In genomic region chr16:55292491-55292890, GRCh38 we compare ENCODE assay signal across 22 cellular contexts. TPM values are rescaled to one million over a fixed set of nuclear protein-coding genes. Genes with fewer than 3 reads are reported as not detected.
"Had no signal": no experiment of that assay in that cellular context is flagged by ENCODE, and none has a peak within 500 bp of the region (broad histone marks: within the 10 kb centered on the region; RNA-seq: fewer than 3 reads in every experiment).

No MANE protein-coding gene starts in this region.

- H3K27me3 Mint-ChIP-seq: activated CD4-positive, alpha-beta memory T cell treated with anti-CD3 and anti-CD28 coated beads, Interleukin-2, amount 10 ng/mL, durations not matched to agents 7 days and 5 days; activated CD4-positive, alpha-beta T cell treated with anti-CD3 and anti-CD28 coated beads, Interleukin-2, amount 10 ng/mL, durations not matched to agents 24 days and 14 days; activated naive CD4-positive, alpha-beta T cell treated with anti-CD3 and anti-CD28 coated beads, Interleukin-2, amount 10 ng/mL, durations not matched to agents 7 days and 5 days had no signal

- H3K36me3 Mint-ChIP-seq: activated naive CD4-positive, alpha-beta T cell treated with anti-CD3 and anti-CD28 coated beads, Interleukin-2, amount 10 ng/mL, durations not matched to agents 7 days and 5 days; immature natural killer cell; natural killer cell; stimulated activated effector memory CD8-positive, alpha-beta T cell treated with anti-CD3 and anti-CD28 coated beads, Interleukin-12 subunit alpha, Interleukin-12 subunit beta, amount 100 ng/mL, for 72 hours had no signal

- H3K4me3 Mint-ChIP-seq: activated CD4-positive, alpha-beta memory T cell treated with anti-CD3 and anti-CD28 coated beads, Interleukin-2, amount 10 ng/mL, durations not matched to agents 7 days and 5 days; activated CD4-positive, alpha-beta T cell treated with anti-CD3 and anti-CD28 coated beads, Interleukin-2, amount 10 ng/mL, durations not matched to agents 24 days and 14 days; activated naive CD4-positive, alpha-beta T cell treated with anti-CD3 and anti-CD28 coated beads, Interleukin-2, amount 10 ng/mL, durations not matched to agents 7 days and 5 days; immature natural killer cell; natural killer cell; stimulated activated effector memory CD8-positive, alpha-beta T cell treated with anti-CD3 and anti-CD28 coated beads, Interleukin-12 subunit alpha, Interleukin-12 subunit beta, amount 100 ng/mL, for 72 hours had no signal

- H3K36me3 ChIP-seq: colonic mucosa, heart left ventricle, left ventricle myocardium inferior, right lobe of liver, uterus had no signal

- H3K4me1 Mint-ChIP-seq: activated CD4-positive, alpha-beta memory T cell treated with anti-CD3 and anti-CD28 coated beads, Interleukin-2, amount 10 ng/mL, durations not matched to agents 7 days and 5 days; activated CD4-positive, alpha-beta T cell treated with anti-CD3 and anti-CD28 coated beads, Interleukin-2, amount 10 ng/mL, durations not matched to agents 24 days and 14 days; activated naive CD4-positive, alpha-beta T cell treated with anti-CD3 and anti-CD28 coated beads, Interleukin-2, amount 10 ng/mL, durations not matched to agents 7 days and 5 days; immature natural killer cell; natural killer cell; stimulated activated effector memory CD8-positive, alpha-beta T cell treated with anti-CD3 and anti-CD28 coated beads, Interleukin-12 subunit alpha, Interleukin-12 subunit beta, amount 100 ng/mL, for 72 hours had no signal

- H3K27ac Mint-ChIP-seq: activated CD4-positive, alpha-beta memory T cell treated with anti-CD3 and anti-CD28 coated beads, Interleukin-2, amount 10 ng/mL, durations not matched to agents 7 days and 5 days; activated CD4-positive, alpha-beta T cell treated with anti-CD3 and anti-CD28 coated beads, Interleukin-2, amount 10 ng/mL, durations not matched to agents 24 days and 14 days; activated naive CD4-positive, alpha-beta T cell treated with anti-CD3 and anti-CD28 coated beads, Interleukin-2, amount 10 ng/mL, durations not matched to agents 7 days and 5 days; immature natural killer cell; natural killer cell; stimulated activated effector memory CD8-positive, alpha-beta T cell treated with anti-CD3 and anti-CD28 coated beads, Interleukin-12 subunit alpha, Interleukin-12 subunit beta, amount 100 ng/mL, for 72 hours had no signal

- DNase-seq: activated CD4-positive, alpha-beta memory T cell treated with anti-CD3 and anti-CD28 coated beads, Interleukin-2, amount 10 ng/mL, durations not matched to agents 7 days and 5 days; activated CD4-positive, alpha-beta T cell treated with anti-CD3 and anti-CD28 coated beads, Interleukin-2, amount 10 ng/mL, durations not matched to agents 24 days and 14 days; activated effector memory CD4-positive, alpha-beta T cell treated with anti-CD3 and anti-CD28 coated beads, Interleukin-2, amount 50 U/mL, for 16 hours; activated naive CD4-positive, alpha-beta T cell treated with anti-CD3 and anti-CD28 coated beads, Interleukin-2, amount 10 ng/mL, durations not matched to agents 7 days and 5 days; amygdala; colonic mucosa; heart left ventricle; immature natural killer cell; kidney glomerular epithelial cell; left ventricle myocardium inferior; midbrain; natural killer cell; right lobe of liver; stimulated activated CD4-positive, alpha-beta T cell treated with anti-CD3 and anti-CD28 coated beads, Interleukin-1b, Interleukin-23, amount 100 ng/mL, for 48 hours; testis; trophoblast cell; uterus had no signal

- H3K4me3 ChIP-seq: colonic mucosa, heart left ventricle, left ventricle myocardium inferior, right lobe of liver, skin epidermis, testis, uterus had no signal

- H3K4me1 ChIP-seq: colonic mucosa, right lobe of liver, testis, uterus had no signal

- H3K9me3 ChIP-seq: colonic mucosa, testis had no signal

- H3K27ac ChIP-seq: colonic mucosa, heart left ventricle, left ventricle myocardium inferior, right lobe of liver, skin epidermis, testis, uterus had no signal

- H3K9me3 Mint-ChIP-seq: activated naive CD4-positive, alpha-beta T cell treated with anti-CD3 and anti-CD28 coated beads, Interleukin-2, amount 10 ng/mL, durations not matched to agents 7 days and 5 days had no signal

- H3K27me3 ChIP-seq: colonic mucosa, heart left ventricle, right lobe of liver, testis, uterus had no signal

RNA-seq across cellular contexts. Expression of gene IRX6, which starts 31.5 kb away (rescaled TPM):
- total RNA-seq: activated CD4-positive, alpha-beta memory T cell treated with anti-CD3 and anti-CD28 coated beads, Interleukin-2, amount 10 ng/mL, durations not matched to agents 7 days and 5 days; activated CD4-positive, alpha-beta T cell treated with anti-CD3 and anti-CD28 coated beads, Interleukin-2, amount 10 ng/mL, durations not matched to agents 24 days and 14 days; bronchial epithelial cell; colonic mucosa; lung microvascular endothelial cell; natural killer cell; right lobe of liver; T-helper 2 cell treated with Interferon-gamma antibody and Interleukin-4, amounts not matched to agents 100 ng/mL and 5 ng/mL, for 36 hours had no signal
